1 cellular context compared by ENCODE assay signal in the genomic region with DNA sequence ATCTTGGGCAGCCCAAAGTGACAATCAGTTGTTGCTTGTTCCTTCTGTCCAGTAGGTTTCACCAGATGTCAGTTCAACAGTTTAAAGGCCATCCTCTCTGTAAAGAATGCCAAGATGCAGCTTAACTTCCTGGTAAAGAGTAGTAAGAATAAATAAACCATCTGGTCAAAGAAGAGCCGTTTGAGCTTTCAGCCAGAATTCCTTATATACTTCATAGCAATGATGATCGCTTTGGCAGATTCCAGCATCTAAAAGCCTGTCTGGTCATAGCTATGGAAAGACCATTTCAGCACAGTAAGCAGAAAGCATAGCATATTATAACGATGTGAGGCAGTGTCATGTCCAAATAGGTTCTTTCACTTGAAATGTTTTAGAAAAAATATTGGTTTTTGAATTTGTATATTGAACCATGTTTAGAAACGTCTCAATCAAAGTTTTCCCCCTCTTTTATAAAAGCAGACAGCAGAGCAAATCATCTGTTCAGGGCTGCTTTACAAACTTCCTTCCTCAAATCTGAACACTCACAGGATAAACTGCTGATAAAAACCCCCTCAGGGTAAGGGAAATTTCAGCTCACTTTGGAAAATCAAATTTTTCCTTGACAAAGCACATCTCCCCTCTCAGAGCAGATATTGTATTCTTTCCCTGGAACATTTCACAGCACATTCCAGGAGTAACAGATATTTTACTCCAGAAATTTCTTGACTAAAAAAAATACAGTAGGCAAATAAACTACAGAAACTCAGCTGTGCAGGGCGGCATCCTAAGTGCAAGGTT.
TF ChIP-seq lines count a peak whose summit lies in the region.

No MANE protein-coding gene starts in this region.

TF ChIP-seq in SK-N-SH treated with all-trans-retinoic acid at 6 μM for 48 hours, 23 proteins besides CTCF, POLR2A, EP300 and RAD21 (continued from another document):
- TF ChIP-seq, protein P1, sequence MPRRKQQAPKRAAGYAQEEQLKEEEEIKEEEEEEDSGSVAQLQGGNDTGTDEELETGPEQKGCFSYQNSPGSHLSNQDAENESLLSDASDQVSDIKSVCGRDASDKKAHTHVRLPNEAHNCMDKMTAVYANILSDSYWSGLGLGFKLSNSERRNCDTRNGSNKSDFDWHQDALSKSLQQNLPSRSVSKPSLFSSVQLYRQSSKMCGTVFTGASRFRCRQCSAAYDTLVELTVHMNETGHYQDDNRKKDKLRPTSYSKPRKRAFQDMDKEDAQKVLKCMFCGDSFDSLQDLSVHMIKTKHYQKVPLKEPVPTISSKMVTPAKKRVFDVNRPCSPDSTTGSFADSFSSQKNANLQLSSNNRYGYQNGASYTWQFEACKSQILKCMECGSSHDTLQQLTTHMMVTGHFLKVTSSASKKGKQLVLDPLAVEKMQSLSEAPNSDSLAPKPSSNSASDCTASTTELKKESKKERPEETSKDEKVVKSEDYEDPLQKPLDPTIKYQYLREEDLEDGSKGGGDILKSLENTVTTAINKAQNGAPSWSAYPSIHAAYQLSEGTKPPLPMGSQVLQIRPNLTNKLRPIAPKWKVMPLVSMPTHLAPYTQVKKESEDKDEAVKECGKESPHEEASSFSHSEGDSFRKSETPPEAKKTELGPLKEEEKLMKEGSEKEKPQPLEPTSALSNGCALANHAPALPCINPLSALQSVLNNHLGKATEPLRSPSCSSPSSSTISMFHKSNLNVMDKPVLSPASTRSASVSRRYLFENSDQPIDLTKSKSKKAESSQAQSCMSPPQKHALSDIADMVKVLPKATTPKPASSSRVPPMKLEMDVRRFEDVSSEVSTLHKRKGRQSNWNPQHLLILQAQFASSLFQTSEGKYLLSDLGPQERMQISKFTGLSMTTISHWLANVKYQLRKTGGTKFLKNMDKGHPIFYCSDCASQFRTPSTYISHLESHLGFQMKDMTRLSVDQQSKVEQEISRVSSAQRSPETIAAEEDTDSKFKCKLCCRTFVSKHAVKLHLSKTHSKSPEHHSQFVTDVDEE (CRISPR knock-in tag; IDR thresholded peaks at IDR 0.05) = no peak
- TF ChIP-seq, protein P2, sequence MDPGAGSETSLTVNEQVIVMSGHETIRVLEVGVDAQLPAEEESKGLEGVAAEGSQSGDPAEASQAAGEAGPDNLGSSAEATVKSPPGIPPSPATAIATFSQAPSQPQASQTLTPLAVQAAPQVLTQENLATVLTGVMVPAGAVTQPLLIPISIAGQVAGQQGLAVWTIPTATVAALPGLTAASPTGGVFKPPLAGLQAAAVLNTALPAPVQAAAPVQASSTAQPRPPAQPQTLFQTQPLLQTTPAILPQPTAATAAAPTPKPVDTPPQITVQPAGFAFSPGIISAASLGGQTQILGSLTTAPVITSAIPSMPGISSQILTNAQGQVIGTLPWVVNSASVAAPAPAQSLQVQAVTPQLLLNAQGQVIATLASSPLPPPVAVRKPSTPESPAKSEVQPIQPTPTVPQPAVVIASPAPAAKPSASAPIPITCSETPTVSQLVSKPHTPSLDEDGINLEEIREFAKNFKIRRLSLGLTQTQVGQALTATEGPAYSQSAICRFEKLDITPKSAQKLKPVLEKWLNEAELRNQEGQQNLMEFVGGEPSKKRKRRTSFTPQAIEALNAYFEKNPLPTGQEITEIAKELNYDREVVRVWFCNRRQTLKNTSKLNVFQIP (CRISPR knock-in tag; IDR thresholded peaks at IDR 0.05; ENCODE audit: borderline replicate concordance, low read depth) = no peak
- no peak for TF ChIP-seq ZNF8 (CRISPR knock-in tag; IDR thresholded peaks at IDR 0.05)
- TF ChIP-seq ZNF70 (CRISPR knock-in tag; IDR thresholded peaks at IDR 0.05) = no peak
